Comparison of ENCODE assay signal across 1 cellular context in genomic region chr1:184672013-184672726, GRCh38.
TF ChIP-seq lines count a peak whose summit lies in the region.

No MANE protein-coding gene starts in this region.

TF ChIP-seq in GM23338, 12 proteins besides CTCF, POLR2A, EP300 and RAD21 (continued from another document):
- no peak for TF ChIP-seq ZNF462 (CRISPR knock-in tag; IDR thresholded peaks at IDR 0.05)
- no peak for TF ChIP-seq ZNF331 (CRISPR knock-in tag; IDR thresholded peaks at IDR 0.05; ENCODE audit: low read depth)
- TF ChIP-seq REST (IDR thresholded peaks at IDR 0.05; ENCODE audit: unreplicated experiment) = no peak
- TF ChIP-seq ZNF114 (CRISPR knock-in tag; IDR thresholded peaks at IDR 0.05) = no peak
- TF ChIP-seq NANOG (IDR thresholded peaks at IDR 0.05; ENCODE audit: borderline replicate concordance) = no peak
